25 cellular contexts compared by ENCODE assay signal in genomic region chr2:159078443-159078842, GRCh38.
"Had no signal": no experiment of that assay in that cellular context is flagged by ENCODE, and none has a peak within 500 bp of the region (broad histone marks: within the 10 kb centered on the region; RNA-seq: fewer than 3 reads in every experiment).

No MANE protein-coding gene starts in this region.

- H3K27me3 Mint-ChIP-seq: natural killer cell treated with Interleukin-12 subunit alpha and Interleukin-12 subunit beta and Interleukin-15 and Interleukin-18, amount 100 ng/mL, for 72 hours; stimulated activated memory B cell treated with anti-CD40 and anti-IgM and Interleukin-4, amounts not matched to agents 10 μg/mL and 1 μg/mL and 100 μg/mL, for 72 hours; stimulated activated naive CD8-positive, alpha-beta T cell treated with anti-CD3 and anti-CD28 coated beads, Interleukin-15, amount 100 ng/mL, for 72 hours; type B pancreatic cell had no signal

- H3K36me3 ChIP-seq: left ventricle myocardium inferior, right atrium auricular region, right lobe of liver, tibial nerve, uterus had no signal

- H3K27me3 ChIP-seq: right atrium auricular region, right lobe of liver, tibial nerve, uterus had no signal

- H2AFZ ChIP-seq: parathyroid adenoma had no signal

- H3K27ac ChIP-seq: left ventricle myocardium inferior, parathyroid adenoma, psoas muscle, right atrium auricular region, right lobe of liver, tibial nerve, uterus had no signal

- H3K36me3 Mint-ChIP-seq: naive thymus-derived CD4-positive, alpha-beta T cell; natural killer cell treated with Interleukin-12 subunit alpha and Interleukin-12 subunit beta and Interleukin-15 and Interleukin-18, amount 100 ng/mL, for 72 hours; stimulated activated memory B cell treated with anti-CD40 and anti-IgM and Interleukin-4, amounts not matched to agents 10 μg/mL and 1 μg/mL and 100 μg/mL, for 72 hours had no signal

- H3K9me3 Mint-ChIP-seq: natural killer cell treated with Interleukin-12 subunit alpha and Interleukin-12 subunit beta and Interleukin-15 and Interleukin-18, amount 100 ng/mL, for 72 hours; stimulated activated memory B cell treated with anti-CD40 and anti-IgM and Interleukin-4, amounts not matched to agents 10 μg/mL and 1 μg/mL and 100 μg/mL, for 72 hours; stimulated activated naive CD8-positive, alpha-beta T cell treated with anti-CD3 and anti-CD28 coated beads, Interleukin-15, amount 100 ng/mL, for 72 hours; type B pancreatic cell had no signal

- H3K4me3 Mint-ChIP-seq: naive thymus-derived CD4-positive, alpha-beta T cell; natural killer cell treated with Interleukin-12 subunit alpha and Interleukin-12 subunit beta and Interleukin-15 and Interleukin-18, amount 100 ng/mL, for 72 hours; stimulated activated memory B cell treated with anti-CD40 and anti-IgM and Interleukin-4, amounts not matched to agents 10 μg/mL and 1 μg/mL and 100 μg/mL, for 72 hours; stimulated activated naive CD8-positive, alpha-beta T cell treated with anti-CD3 and anti-CD28 coated beads, Interleukin-15, amount 100 ng/mL, for 72 hours; type B pancreatic cell had no signal

- H3K9ac ChIP-seq: parathyroid adenoma had no signal

- H3K27ac Mint-ChIP-seq: naive thymus-derived CD4-positive, alpha-beta T cell; natural killer cell treated with Interleukin-12 subunit alpha and Interleukin-12 subunit beta and Interleukin-15 and Interleukin-18, amount 100 ng/mL, for 72 hours; stimulated activated memory B cell treated with anti-CD40 and anti-IgM and Interleukin-4, amounts not matched to agents 10 μg/mL and 1 μg/mL and 100 μg/mL, for 72 hours; stimulated activated naive CD8-positive, alpha-beta T cell treated with anti-CD3 and anti-CD28 coated beads, Interleukin-15, amount 100 ng/mL, for 72 hours; type B pancreatic cell had no signal

- H3K79me2 ChIP-seq: parathyroid adenoma had no signal

- H3K9me3 ChIP-seq: left ventricle myocardium inferior, mucosa of descending colon, psoas muscle, right atrium auricular region, right lobe of liver, tibial nerve, uterus had no signal

- H3K4me2 ChIP-seq: smooth muscle cell had no signal

- DNase-seq: islet precursor cell; left ventricle myocardium inferior; mesendoderm; midbrain; mucosa of descending colon; naive thymus-derived CD4-positive, alpha-beta T cell; nucleus accumbens; psoas muscle; right lobe of liver; stimulated activated CD4-positive, alpha-beta T cell treated with anti-CD3 and anti-CD28 coated beads, Interleukin-1b, Interleukin-23, amount 100 ng/mL, for 48 hours; stimulated activated CD4-positive, alpha-beta T cell treated with anti-CD3 and anti-CD28 coated beads, Interleukin-2, amount 100 ng/mL, for 48 hours; stimulated activated CD4-positive, alpha-beta T cell treated with anti-CD3 and anti-CD28 coated beads, Interleukin-4, amount 100 ng/mL, for 4 hours; stimulated activated CD8-positive, alpha-beta memory T cell treated with anti-CD3 and anti-CD28 coated beads, Interleukin-4, amount 100 ng/mL, for 48 hours; stimulated activated naive CD4-positive, alpha-beta T cell treated with Interleukin-2 at 50 U/mL for 16 hours; stimulated activated naive CD8-positive, alpha-beta T cell treated with anti-CD3 and anti-CD28 coated beads, Interleukin-15, amount 100 ng/mL, for 72 hours; substantia nigra; uterus had no signal

- H3K4me1 Mint-ChIP-seq: naive thymus-derived CD4-positive, alpha-beta T cell; stimulated activated memory B cell treated with anti-CD40 and anti-IgM and Interleukin-4, amounts not matched to agents 10 μg/mL and 1 μg/mL and 100 μg/mL, for 72 hours; stimulated activated naive CD8-positive, alpha-beta T cell treated with anti-CD3 and anti-CD28 coated beads, Interleukin-15, amount 100 ng/mL, for 72 hours had no signal

- H3K4me3 ChIP-seq: left ventricle myocardium inferior, lung, mucosa of descending colon, psoas muscle, right atrium auricular region, right lobe of liver, smooth muscle cell, tibial nerve, uterus had no signal

- H3K4me1 ChIP-seq: psoas muscle, right lobe of liver had no signal
